Comparison of ENCODE assay signal across 11 cellular contexts in the genomic region with DNA sequence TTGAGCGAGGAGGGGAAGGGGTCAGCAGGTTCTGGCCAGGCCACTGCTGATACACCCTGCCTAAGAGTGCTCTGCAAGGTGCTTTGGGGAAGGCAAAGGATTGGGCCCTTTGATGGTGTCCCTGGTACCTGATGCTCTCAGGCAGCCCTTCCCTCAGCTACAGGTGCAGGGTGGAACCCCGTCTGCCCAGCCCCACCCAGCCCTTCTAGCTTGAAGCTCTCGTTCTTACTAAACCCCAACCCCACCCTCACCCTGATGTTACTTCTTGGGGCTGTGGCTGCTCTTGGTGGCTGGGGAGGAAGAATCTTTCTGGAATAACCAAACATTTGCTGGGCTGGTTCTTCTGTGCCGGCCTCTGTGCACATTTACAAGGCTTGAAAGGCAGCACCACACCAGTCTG. TPM values are rescaled to one million over a fixed set of nuclear protein-coding genes. Genes with fewer than 3 reads are reported as not detected.
A peak's percentile ranks its signal among the peaks of the same experiment; 100 is the strongest.
DNase-seq lines count a peak whose midpoint lies in the region; ATAC-seq and TF ChIP-seq lines count a peak whose summit lies in the region.
"Had no signal": no experiment of that assay in that cellular context is flagged by ENCODE, and none has a peak within 500 bp of the region (broad histone marks: within the 10 kb centered on the region; RNA-seq: fewer than 3 reads in every experiment).

No MANE protein-coding gene starts in this region.

- TF ChIP-seq CTCF in lower lobe of right lung (IDR thresholded peaks at IDR 0.05) = no peak
- no peak for TF ChIP-seq CTCF in suprapubic skin (IDR thresholded peaks at IDR 0.05)

- H3K9me3 ChIP-seq in lower lobe of right lung (no peaks in the 10 kb centered on the region), suprapubic skin (no peaks in the 10 kb centered on the region)
- H3K9me3 ChIP-seq: prostate gland had no signal

- H3K9me3 Mint-ChIP-seq in activated CD8-positive, alpha-beta memory T cell treated with anti-CD3 and anti-CD28 coated beads, Interleukin-2, amount 10 ng/mL, durations not matched to agents 7 days and 5 days (ENCODE audit: low read depth) = no peaks in the 10 kb centered on the region
- no peaks in the 10 kb centered on the region for H3K9me3 Mint-ChIP-seq in activated naive CD8-positive, alpha-beta T cell treated with anti-CD3 and anti-CD28 coated beads for 36 hours

- peak overlapping the region; percentile 69 for H3K4me3 Mint-ChIP-seq in activated CD8-positive, alpha-beta memory T cell treated with anti-CD3 and anti-CD28 coated beads, Interleukin-2, amount 10 ng/mL, durations not matched to agents 7 days and 5 days
- peak overlapping the region; percentile 68 for H3K4me3 Mint-ChIP-seq in activated naive CD8-positive, alpha-beta T cell treated with anti-CD3 and anti-CD28 coated beads for 36 hours

- H3K27ac Mint-ChIP-seq in activated CD8-positive, alpha-beta memory T cell treated with anti-CD3 and anti-CD28 coated beads, Interleukin-2, amount 10 ng/mL, durations not matched to agents 7 days and 5 days = peak overlapping the region; percentile 95
- H3K27ac Mint-ChIP-seq in activated naive CD8-positive, alpha-beta T cell treated with anti-CD3 and anti-CD28 coated beads for 36 hours = peak overlapping the region; percentile 95

- TF ChIP-seq EP300 in suprapubic skin (IDR thresholded peaks at IDR 0.05) = no peak

- H3K4me3 ChIP-seq in lower lobe of right lung (peak overlapping the region; percentile 37), suprapubic skin (no peak overlapping the region)
- H3K4me3 ChIP-seq: prostate gland had no signal

- peaks cover 86% of the 10 kb centered on the region for H3K4me1 Mint-ChIP-seq in activated CD8-positive, alpha-beta memory T cell treated with anti-CD3 and anti-CD28 coated beads, Interleukin-2, amount 10 ng/mL, durations not matched to agents 7 days and 5 days
- H3K4me1 Mint-ChIP-seq in activated naive CD8-positive, alpha-beta T cell treated with anti-CD3 and anti-CD28 coated beads for 36 hours = peaks cover 75% of the 10 kb centered on the region

- H3K4me1 ChIP-seq in lower lobe of right lung (peaks cover 95% of the 10 kb centered on the region), suprapubic skin (peaks cover 99% of the 10 kb centered on the region)

- ATAC-seq in activated CD8-positive, alpha-beta memory T cell treated with anti-CD3 and anti-CD28 coated beads, Interleukin-2, amount 10 ng/mL, durations not matched to agents 7 days and 5 days = no peak
- ATAC-seq in lower lobe of right lung (no peak), HG03457 (IDR thresholded peaks at IDR 0.05; ENCODE audit: unreplicated experiment) (no peak)

- peaks cover 58% of the 10 kb centered on the region for H3K36me3 ChIP-seq in lower lobe of right lung
- H3K36me3 ChIP-seq in suprapubic skin = peaks cover 9% of the 10 kb centered on the region
- H3K36me3 ChIP-seq: prostate gland had no signal

- 39% methylated on average over 4 of the region's 4 CpGs for WGBS in suprapubic skin

- H3K27ac ChIP-seq in lower lobe of right lung (peak overlapping the region; percentile 96), suprapubic skin (peak overlapping the region; percentile 79)

- no peaks in the 10 kb centered on the region for H3K27me3 ChIP-seq in lower lobe of right lung (ENCODE audit: low read depth)
- H3K27me3 ChIP-seq in suprapubic skin = no peaks in the 10 kb centered on the region

- CTCF ChIA-PET in activated CD8-positive, alpha-beta memory T cell treated with anti-CD3 and anti-CD28 coated beads, Interleukin-2, amount 10 ng/mL, durations not matched to agents 7 days and 5 days (lab: Charles Lee) = interaction anchor here (0.9 to 6.3 kb wide), 9 partner anchors 9 to 94 kb away, joined by 3 to 78 read pairs (median 4); no protein-coding TSS in a partner anchor

- no peaks in the 10 kb centered on the region for H3K27me3 Mint-ChIP-seq in activated CD8-positive, alpha-beta memory T cell treated with anti-CD3 and anti-CD28 coated beads, Interleukin-2, amount 10 ng/mL, durations not matched to agents 7 days and 5 days
- H3K27me3 Mint-ChIP-seq in activated naive CD8-positive, alpha-beta T cell treated with anti-CD3 and anti-CD28 coated beads for 36 hours = no peaks in the 10 kb centered on the region

- peak; percentile 68 for DNase-seq in activated CD8-positive, alpha-beta memory T cell treated with anti-CD3 and anti-CD28 coated beads, Interleukin-2, amount 10 ng/mL, durations not matched to agents 7 days and 5 days
- DNase-seq in activated CD8-positive, alpha-beta memory T cell treated with anti-CD3 and anti-CD28 coated beads, Interleukin-2, amount 50 U/mL, for 48 hours = no peak
- DNase-seq in activated naive CD8-positive, alpha-beta T cell treated with anti-CD3 and anti-CD28 coated beads for 36 hours = no peak
- DNase-seq in lower lobe of right lung (no peak), suprapubic skin (ENCODE audit: low spot score in 2 of 2) (no peak), kidney glomerular epithelial cell (lab: John Stamatoyannopoulos, UW) (no peak), SKM-1 (lab: John Stamatoyannopoulos, UW; ENCODE audit: unreplicated experiment) (no peak)
- DNase-seq: activated CD4-positive, CD25-positive, alpha-beta regulatory T cell had no signal

- no peak for TF ChIP-seq POLR2A in suprapubic skin (IDR thresholded peaks at IDR 0.05)

- intact Hi-C loops in lower lobe of right lung (cut with DNase I) = no loop called here

- peaks cover 34% of the 10 kb centered on the region for H3K36me3 Mint-ChIP-seq in activated CD8-positive, alpha-beta memory T cell treated with anti-CD3 and anti-CD28 coated beads, Interleukin-2, amount 10 ng/mL, durations not matched to agents 7 days and 5 days
- peaks cover 12% of the 10 kb centered on the region for H3K36me3 Mint-ChIP-seq in activated naive CD8-positive, alpha-beta T cell treated with anti-CD3 and anti-CD28 coated beads for 36 hours

RNA-seq across cellular contexts. Expression of gene GNAI2, which starts 6.4 kb away (rescaled TPM):
- total RNA-seq in activated CD8-positive, alpha-beta memory T cell treated with anti-CD3 and anti-CD28 coated beads, Interleukin-2, amount 10 ng/mL, durations not matched to agents 7 days and 5 days = 100 to 1,000 TPM; 450 to 509 TPM
- total RNA-seq in activated naive CD8-positive, alpha-beta T cell treated with anti-CD3 and anti-CD28 coated beads for 36 hours = 100 to 1,000 TPM; 211 to 217 TPM
- total RNA-seq in lower lobe of right lung = 372 TPM
- 10 to 100 TPM; 70.9 to 91.3 (median 76.7) TPM for total RNA-seq in suprapubic skin

RNA-seq across cellular contexts. Expression of gene SEMA3B, which starts 26.6 kb away (rescaled TPM):
- total RNA-seq in activated CD8-positive, alpha-beta memory T cell treated with anti-CD3 and anti-CD28 coated beads, Interleukin-2, amount 10 ng/mL, durations not matched to agents 7 days and 5 days = under 1 TPM; 0.16 to 0.70 TPM
- total RNA-seq in activated naive CD8-positive, alpha-beta T cell treated with anti-CD3 and anti-CD28 coated beads for 36 hours = 1 to 10 TPM; 1.2 to 1.6 TPM
- total RNA-seq in lower lobe of right lung (77.6 TPM), suprapubic skin (1 to 10 TPM; 2.9 to 5.2 (median 4.1) TPM)

RNA-seq across cellular contexts. Expression of gene LSMEM2, which starts 36.5 kb away (rescaled TPM):
- not detected for total RNA-seq in activated CD8-positive, alpha-beta memory T cell treated with anti-CD3 and anti-CD28 coated beads, Interleukin-2, amount 10 ng/mL, durations not matched to agents 7 days and 5 days
- not detected for total RNA-seq in activated naive CD8-positive, alpha-beta T cell treated with anti-CD3 and anti-CD28 coated beads for 36 hours
- not detected for total RNA-seq in lower lobe of right lung
- total RNA-seq in suprapubic skin = under 1 TPM in 1 of 4 donors, not detected in 3; 0.30 TPM
- total RNA-seq: epithelial cell of proximal tubule, prostate gland had no signal

RNA-seq across cellular contexts. Expression of gene SLC38A3, which starts 37.3 kb away (rescaled TPM):
- not detected for total RNA-seq in activated CD8-positive, alpha-beta memory T cell treated with anti-CD3 and anti-CD28 coated beads, Interleukin-2, amount 10 ng/mL, durations not matched to agents 7 days and 5 days
- total RNA-seq in activated naive CD8-positive, alpha-beta T cell treated with anti-CD3 and anti-CD28 coated beads for 36 hours = under 1 TPM in 1 of 2 experiments, not detected in 1; 0.18 TPM
- not detected for total RNA-seq in lower lobe of right lung
- total RNA-seq in suprapubic skin = 1 to 10 TPM in 2 of 4 donors, under 1 TPM in 2; 0.25 to 2.2 (median 1.00) TPM
- total RNA-seq: epithelial cell of proximal tubule had no signal

RNA-seq across cellular contexts. Expression of gene IFRD2, which starts 49.9 kb away (rescaled TPM):
- 100 to 1,000 TPM in 1 of 2 experiments, 10 to 100 TPM in 1; 74.8 to 103 TPM for total RNA-seq in activated CD8-positive, alpha-beta memory T cell treated with anti-CD3 and anti-CD28 coated beads, Interleukin-2, amount 10 ng/mL, durations not matched to agents 7 days and 5 days
- 100 to 1,000 TPM; 177 to 182 TPM for total RNA-seq in activated naive CD8-positive, alpha-beta T cell treated with anti-CD3 and anti-CD28 coated beads for 36 hours
- total RNA-seq in lower lobe of right lung = 66.9 TPM
- total RNA-seq in suprapubic skin = 10 to 100 TPM; 56.3 to 84.9 (median 75.2) TPM

Comparison
In these comparisons a context has a peak if more than half of its experiments do, and no peak if none do; other contexts are left out.
1. RNA of gene SEMA3B, which starts 26.6 kb away (total RNA-seq): 77.6 TPM in lower lobe of right lung (single experiment); 2.9 to 5.2 TPM in suprapubic skin, 1.2 to 1.6 TPM in activated naive CD8-positive, alpha-beta T cell treated with anti-CD3 and anti-CD28 coated beads for 36 hours and 0.16 to 0.70 TPM in activated CD8-positive, alpha-beta memory T cell treated with anti-CD3 and anti-CD28 coated beads, Interleukin-2, amount 10 ng/mL, durations not matched to agents 7 days and 5 days; every median in the first group is over 10 times any median in the second.